Comparison of ENCODE assay signal across 8 cellular contexts in the genomic region with DNA sequence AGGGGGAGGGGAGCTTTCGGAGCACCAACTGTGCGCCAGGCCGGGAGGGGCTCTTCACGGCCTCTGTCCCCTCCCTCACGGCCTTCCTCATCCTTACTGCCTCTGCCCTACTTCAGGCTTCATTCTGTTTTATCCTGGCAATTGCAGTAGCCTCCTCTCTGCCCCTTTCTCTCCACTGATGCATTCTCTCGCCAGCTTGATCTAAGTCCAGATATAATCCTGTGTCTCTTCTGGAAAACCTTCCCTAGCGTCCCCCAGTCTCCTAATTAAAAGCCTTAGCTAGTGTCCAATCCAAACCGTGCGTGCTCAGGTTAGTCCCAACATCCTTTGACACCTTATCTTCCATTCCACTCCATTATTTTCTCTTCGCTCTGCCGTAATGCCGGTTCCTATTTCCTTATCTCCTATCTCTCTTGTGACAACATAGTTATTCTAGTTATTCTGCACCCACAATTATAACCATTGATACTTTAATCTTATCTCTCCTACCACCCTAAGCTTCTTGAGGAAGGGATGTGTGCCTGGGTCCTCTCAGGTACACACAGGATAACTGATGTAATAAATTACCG. TPM values are rescaled to one million over a fixed set of nuclear protein-coding genes. Genes with fewer than 3 reads are reported as not detected.
DNase-seq lines count a peak whose midpoint lies in the region; ATAC-seq and TF ChIP-seq lines count a peak whose summit lies in the region.

No MANE protein-coding gene starts in this region.

- intact Hi-C loops in vagina (cut with DNase I): no loop called here

- peak overlapping the region; percentile 85 for H3K4me3 ChIP-seq in HL-60 (replicated peaks; ENCODE audit: insufficient read depth, low read length)
- H3K4me3 ChIP-seq in lung: peak overlapping the region; percentile 96
- H3K4me3 ChIP-seq in vagina: peak overlapping the region; percentile 83 to 95

- H3K36me3 ChIP-seq in lung (ENCODE audit: control insufficient read depth in 2 of 2, insufficient read depth in 2 of 2, low read length in 2 of 2) (peaks cover 0 to 12% of the 10 kb centered on the region in 2 donors), vagina (no peaks in the 10 kb centered on the region)

- H3K27me3 ChIP-seq in HL-60 (ENCODE audit: insufficient read depth, poor library complexity, severe bottlenecking) (peaks cover 4% of the 10 kb centered on the region), lung (ENCODE audit: control insufficient read depth, insufficient read depth) (no peaks in the 10 kb centered on the region), vagina (no peaks in the 10 kb centered on the region)

- TF ChIP-seq CTCF in C4-2B (conservative IDR thresholded peaks at IDR 0.05): no peak
- no peak for TF ChIP-seq CTCF in HL-60 (IDR thresholded peaks at IDR 0.05; ENCODE audit: insufficient read depth, low read length)
- no peak for TF ChIP-seq CTCF in lung (IDR thresholded peaks at IDR 0.05; ENCODE audit: control extremely low read depth, extremely low read depth)
- TF ChIP-seq CTCF in vagina (IDR thresholded peaks at IDR 0.05): no peak

- H3K4me1 ChIP-seq in lung (ENCODE audit: control insufficient read depth in 2 of 2, insufficient read depth in 2 of 2, low read length in 2 of 2) (peaks cover 4 to 8% of the 10 kb centered on the region in 2 donors), vagina (peaks cover 51% of the 10 kb centered on the region)

- ATAC-seq in lung (ENCODE audit: insufficient read depth, low FRiP score): no peak
- ATAC-seq in GM21717 (IDR thresholded peaks at IDR 0.05; ENCODE audit: unreplicated experiment): no peak

- H3K9me3 ChIP-seq in lung (ENCODE audit: control insufficient read depth in 2 of 2, insufficient read depth in 1 of 2, low read length in 1 of 2): no peaks in the 10 kb centered on the region
- H3K9me3 ChIP-seq in vagina: no peaks in the 10 kb centered on the region

- DNase-seq in HL-60 (ENCODE audit: low read depth in 1 of 2, low spot score in 1 of 2): no peak
- no peak for DNase-seq in lung (ENCODE audit: low spot score)
- no peak for DNase-seq in vagina (ENCODE audit: extremely low spot score in 2 of 2)
- DNase-seq in cerebellar nuclear complex (lab: John Stamatoyannopoulos, UW): no peak
- DNase-seq in NCI-H187 (lab: John Stamatoyannopoulos, UW): no peak

- H3K27ac ChIP-seq in C4-2B: peak overlapping the region; percentile 93
- no peak overlapping the region; the same call in 1 of the 2 replicates for H3K27ac ChIP-seq in HL-60 (replicated peaks)
- H3K27ac ChIP-seq in angular gyrus (ENCODE audit: low read depth, low read length): peak overlapping the region; percentile 10
- H3K27ac ChIP-seq in lung (ENCODE audit: low read depth in 1 of 2, low read length in 1 of 2): peak overlapping the region; percentile 71 to 95
- H3K27ac ChIP-seq in vagina: peak overlapping the region; percentile 72

- 15 to 17% methylated on average over 13 of the region's 13 CpGs for WGBS in lung, 2 donors

- TF ChIP-seq POLR2A in vagina (IDR thresholded peaks at IDR 0.05): no peak

RNA-seq across cellular contexts. Expression of a gene that starts 0.9 kb away (rescaled TPM):
- total RNA-seq in lung (1 to 10 TPM; 5.3 to 8.0 TPM), vagina (3.4 TPM)
- 1 to 10 TPM; 4.2 to 4.7 TPM for polyA plus RNA-seq in lung

RNA-seq across cellular contexts. Expression of a gene that starts 11.3 kb away (rescaled TPM):
- 1 to 10 TPM; 3.0 to 7.2 TPM for total RNA-seq in lung
- polyA plus RNA-seq in lung: 1 to 10 TPM; 3.3 to 5.4 TPM
- 42.7 TPM for total RNA-seq in vagina

RNA-seq across cellular contexts. Expression of a gene that starts 13.7 kb away (rescaled TPM):
- 1 to 10 TPM; 3.3 to 4.6 TPM for total RNA-seq in lung
- polyA plus RNA-seq in lung: 1 to 10 TPM; 5.8 to 7.3 TPM
- total RNA-seq in vagina: 3.7 TPM

RNA-seq across cellular contexts. Expression of a gene that starts 21.5 kb away (rescaled TPM):
- not detected for total RNA-seq in lung
- polyA plus RNA-seq in lung: 1 to 10 TPM in 1 of 2 donors, under 1 TPM in 1; 0.44 to 3.9 TPM
- not detected for total RNA-seq in vagina

RNA-seq across cellular contexts. Expression of a gene that starts 25.8 kb away (rescaled TPM):
- total RNA-seq in lung (10 to 100 TPM; 31.7 to 43.6 TPM), vagina (42.2 TPM)
- 10 to 100 TPM; 26.9 to 27.8 TPM for polyA plus RNA-seq in lung
